ENCODE assay signal across 20 cellular contexts in genomic region chr1:91817506-91817905, GRCh38.
DNase-seq lines count a peak whose midpoint lies in the region; ATAC-seq and TF ChIP-seq lines count a peak whose summit lies in the region.
"Had no signal": no experiment of that assay in that cellular context is flagged by ENCODE, and none has a peak within 500 bp of the region (broad histone marks: within the 10 kb centered on the region; RNA-seq: fewer than 3 reads in every experiment).

No MANE protein-coding gene starts in this region.

- TF ChIP-seq CTCF in left ventricle myocardium inferior (IDR thresholded peaks at IDR 0.05; ENCODE audit: borderline replicate concordance) (no peak), liver (IDR thresholded peaks at IDR 0.05; ENCODE audit: low read depth, low read length, missing input control) (no peak), prostate gland (IDR thresholded peaks at IDR 0.05) (no peak), vagina (IDR thresholded peaks at IDR 0.05) (no peak)

- no peak for TF ChIP-seq RAD21 in liver (IDR thresholded peaks at IDR 0.05)

- H3K4me1 ChIP-seq in left ventricle myocardium inferior = peaks cover 71% of the 10 kb centered on the region
- peaks cover 11 to 31% (median 23%) of the 10 kb centered on the region in 4 donors for H3K4me1 ChIP-seq in liver (ENCODE audit: control insufficient read depth in 4 of 4, insufficient read depth in 4 of 4, low read length in 3 of 4)
- H3K4me1 ChIP-seq in prostate gland (replicated peaks) = no peaks in the 10 kb centered on the region
- H3K4me1 ChIP-seq in vagina = peaks cover 76% of the 10 kb centered on the region

- H3K4me3 ChIP-seq in left ventricle myocardium inferior = no peak overlapping the region
- H3K4me3 ChIP-seq in liver (ENCODE audit: low read depth in 1 of 3, low read length in 3 of 3) = no peak overlapping the region
- H3K4me3 ChIP-seq in prostate gland = no peak overlapping the region
- no peak overlapping the region for H3K4me3 ChIP-seq in vagina
- H3K4me3 ChIP-seq: A549; BLaER1 treated with 17β-estradiol and CSF1 and Interleukin-3, amounts not matched to agents 10 nM and 100 nM; HAP-1; heart left ventricle had no signal

- H3K36me3 ChIP-seq in left ventricle myocardium inferior = no peaks in the 10 kb centered on the region
- no peaks in the 10 kb centered on the region for H3K36me3 ChIP-seq in liver (ENCODE audit: control insufficient read depth in 4 of 4, insufficient read depth in 3 of 4, low read depth in 1 of 4, low read length in 3 of 4)
- H3K36me3 ChIP-seq in prostate gland = no peaks in the 10 kb centered on the region
- H3K36me3 ChIP-seq in vagina = no peaks in the 10 kb centered on the region
- H3K36me3 ChIP-seq: BLaER1 treated with 17β-estradiol and CSF1 and Interleukin-3, amounts not matched to agents 10 nM and 100 nM; HAP-1; heart left ventricle had no signal

- no peak for TF ChIP-seq POLR2A in prostate gland (IDR thresholded peaks at IDR 0.05)
- no peak for TF ChIP-seq POLR2A in vagina (IDR thresholded peaks at IDR 0.05)

- no peaks in the 10 kb centered on the region for H3K9me3 ChIP-seq in left ventricle myocardium inferior (replicated peaks)
- no peaks in the 10 kb centered on the region for H3K9me3 ChIP-seq in liver (ENCODE audit: control insufficient read depth in 4 of 4, low read length in 3 of 4)
- H3K9me3 ChIP-seq in prostate gland = no peaks in the 10 kb centered on the region
- H3K9me3 ChIP-seq in vagina = no peaks in the 10 kb centered on the region
- H3K9me3 ChIP-seq: A549; BLaER1 treated with 17β-estradiol and CSF1 and Interleukin-3, amounts not matched to agents 10 nM and 100 nM; HAP-1; heart left ventricle had no signal

- intact Hi-C loops in left ventricle myocardium inferior (cut with micrococcal nuclease) = no loop called here
- intact Hi-C loops in cardiac septum (cut with DNase I) = no loop called here
- intact Hi-C loops in prostate gland (cut with DNase I) = no loop called here
- intact Hi-C loops in vagina (cut with DNase I) = no loop called here

- WGBS in liver = 43% methylated on average over 2 of the region's 2 CpGs
- WGBS in prostate gland = 40% methylated on average over 2 of the region's 2 CpGs

- H3K27me3 ChIP-seq in left ventricle myocardium inferior (ENCODE audit: low read depth) (no peaks in the 10 kb centered on the region), liver (ENCODE audit: control insufficient read depth in 4 of 4, insufficient read depth in 4 of 4, low read length in 3 of 4) (no peaks in the 10 kb centered on the region), prostate gland (replicated peaks; ENCODE audit: insufficient read depth) (no peaks in the 10 kb centered on the region), vagina (no peaks in the 10 kb centered on the region)
- H3K27me3 ChIP-seq: BLaER1 treated with 17β-estradiol and CSF1 and Interleukin-3, amounts not matched to agents 10 nM and 100 nM; heart left ventricle had no signal

- H3K9ac ChIP-seq in liver (ENCODE audit: low read depth in 1 of 2, low read length in 2 of 2) = no peak overlapping the region

- DNase-seq in left ventricle myocardium inferior (no peak), cardiac septum (ENCODE audit: low spot score) (no peak), prostate gland (ENCODE audit: low spot score) (no peak), vagina (ENCODE audit: extremely low spot score in 2 of 2) (no peak)
- DNase-seq: activated CD8-positive, alpha-beta memory T cell treated with anti-CD3 and anti-CD28 coated beads for 24 hours; activated T-cell treated with anti-CD3 and anti-CD28 coated beads, Interleukin-2, amount 50 U/mL, for 48 hours; endodermal cell; heart left ventricle; mesendoderm; naive thymus-derived CD4-positive, alpha-beta T cell; NCI-H1436; NCI-H82 had no signal

- no peak for ATAC-seq in GM21529 (IDR thresholded peaks at IDR 0.05; ENCODE audit: unreplicated experiment)
- no peak for ATAC-seq in HG03378 (IDR thresholded peaks at IDR 0.05; ENCODE audit: unreplicated experiment)
- ATAC-seq in HG03139 (IDR thresholded peaks at IDR 0.05; ENCODE audit: unreplicated experiment) = no peak
- ATAC-seq: A549; naive thymus-derived CD4-positive, alpha-beta T cell; stimulated activated memory B cell treated with anti-CD40 and anti-IgM and Interleukin-4, amounts not matched to agents 10 μg/mL and 1 μg/mL and 100 μg/mL, for 72 hours had no signal

- H3K27ac ChIP-seq in left ventricle myocardium inferior (replicated peaks) (peak overlapping the region; percentile 31), liver (ENCODE audit: low read depth in 1 of 2, low read length in 2 of 2) (peak overlapping the region; percentile 54 to 66), prostate gland (peak overlapping the region; percentile 0 to 57), vagina (peak overlapping the region; percentile 57)
- H3K27ac ChIP-seq: BLaER1 treated with 17β-estradiol and CSF1 and Interleukin-3, amounts not matched to agents 10 nM and 100 nM had no signal

TF ChIP-seq in liver, 16 proteins besides CTCF, POLR2A, EP300 and RAD21:
- TF ChIP-seq EGR1 (IDR thresholded peaks at IDR 0.05; ENCODE audit: low read depth in 2 of 2) = no peak
- no peak for TF ChIP-seq TAF1 (conservative IDR thresholded peaks at IDR 0.05)
- no peak for TF ChIP-seq JUND (IDR thresholded peaks at IDR 0.05)
- TF ChIP-seq NR2F2 (IDR thresholded peaks at IDR 0.05) = peak; percentile 32
- no peak for TF ChIP-seq REST (IDR thresholded peaks at IDR 0.05)
- TF ChIP-seq HNF4A (conservative IDR thresholded peaks at IDR 0.05) = peak in 1 of 2 donors; percentile 19
- peak in 1 of 2 donors; percentile 43 for TF ChIP-seq RXRA (IDR thresholded peaks at IDR 0.05)
- no peak for TF ChIP-seq FOXA1 (IDR thresholded peaks at IDR 0.05)
